33 cellular contexts compared by ENCODE assay signal in genomic region chr7:110905773-110906566, GRCh38.
DNase-seq lines count a peak whose midpoint lies in the region; ATAC-seq lines count a peak whose summit lies in the region.
"Had no signal": no experiment of that assay in that cellular context is flagged by ENCODE, and none has a peak within 500 bp of the region (broad histone marks: within the 10 kb centered on the region; RNA-seq: fewer than 3 reads in every experiment).

No MANE protein-coding gene starts in this region.

- ATAC-seq in activated CD8-positive, alpha-beta memory T cell treated with anti-CD3 and anti-CD28 coated beads, Interleukin-2, amount 10 ng/mL, durations not matched to agents 7 days and 5 days: peak; percentile 89
- ATAC-seq in T-helper 17 cell: no peak
- ATAC-seq in central memory CD8-positive, alpha-beta T cell (replicated peaks; ENCODE audit: extremely low read depth, poor library complexity, severe bottlenecking): no peak
- ATAC-seq in HG03025 (IDR thresholded peaks at IDR 0.05; ENCODE audit: low FRiP score, unreplicated experiment): no peak
- ATAC-seq in GM19452 (IDR thresholded peaks at IDR 0.05; ENCODE audit: unreplicated experiment): no peak
- no peak for ATAC-seq in left cardiac atrium
- ATAC-seq: foreskin keratinocyte, left ventricle myocardium superior, right cardiac atrium had no signal

- H3K36me3 ChIP-seq in CD4-positive, alpha-beta memory T cell (ENCODE audit: insufficient read depth, low read length): no peaks in the 10 kb centered on the region
- H3K36me3 ChIP-seq: brain microvascular endothelial cell, esophagus squamous epithelium, neutrophil, spleen, tibial nerve had no signal

- CTCF ChIA-PET in activated CD8-positive, alpha-beta memory T cell treated with anti-CD3 and anti-CD28 coated beads, Interleukin-2, amount 10 ng/mL, durations not matched to agents 7 days and 5 days (lab: Charles Lee): interaction anchor here (0.7 to 1.6 kb wide), 2 partner anchors 38 to 106 kb away, joined by 3 to 4 read pairs; no protein-coding TSS in a partner anchor
- CTCF ChIA-PET in CD4-positive, alpha-beta memory T cell (lab: Charles Lee; ENCODE audit: partially characterized antibody): no interaction called here

- H3K4me1 Mint-ChIP-seq in activated CD8-positive, alpha-beta memory T cell treated with anti-CD3 and anti-CD28 coated beads, Interleukin-2, amount 10 ng/mL, durations not matched to agents 7 days and 5 days: peaks cover 11% of the 10 kb centered on the region
- H3K4me1 Mint-ChIP-seq in CD4-positive, alpha-beta memory T cell: peaks cover 3 to 10% (median 5%) of the 10 kb centered on the region in 4 donors
- peaks cover 7% of the 10 kb centered on the region for H3K4me1 Mint-ChIP-seq in T-helper 17 cell
- no peaks in the 10 kb centered on the region for H3K4me1 Mint-ChIP-seq in central memory CD8-positive, alpha-beta T cell

- H3K27me3 Mint-ChIP-seq in activated CD8-positive, alpha-beta memory T cell treated with anti-CD3 and anti-CD28 coated beads, Interleukin-2, amount 10 ng/mL, durations not matched to agents 7 days and 5 days: no peaks in the 10 kb centered on the region
- H3K27me3 Mint-ChIP-seq in CD4-positive, alpha-beta memory T cell: no peaks in the 10 kb centered on the region
- no peaks in the 10 kb centered on the region for H3K27me3 Mint-ChIP-seq in T-helper 17 cell
- no peaks in the 10 kb centered on the region for H3K27me3 Mint-ChIP-seq in central memory CD8-positive, alpha-beta T cell

- H3K27ac ChIP-seq in CD4-positive, alpha-beta memory T cell (ENCODE audit: low read depth, low read length): no peak overlapping the region
- H3K27ac ChIP-seq: brain microvascular endothelial cell, esophagus squamous epithelium, foreskin keratinocyte, neutrophil, spleen, tibial nerve, VCaP had no signal

- no peak overlapping the region for H3K4me3 ChIP-seq in CD4-positive, alpha-beta memory T cell (ENCODE audit: low read length in 2 of 2)
- H3K4me3 ChIP-seq: esophagus squamous epithelium, spleen, tibial nerve had no signal

- POLR2A ChIA-PET in CD4-positive, alpha-beta memory T cell (lab: Charles Lee; ENCODE audit: partially characterized antibody): no interaction called here

- H3K27me3 ChIP-seq in CD4-positive, alpha-beta memory T cell (ENCODE audit: insufficient read depth, low read length): no peaks in the 10 kb centered on the region
- H3K27me3 ChIP-seq: brain microvascular endothelial cell, esophagus squamous epithelium, foreskin keratinocyte, neutrophil, spleen, tibial nerve had no signal

- H3K27ac Mint-ChIP-seq in activated CD8-positive, alpha-beta memory T cell treated with anti-CD3 and anti-CD28 coated beads, Interleukin-2, amount 10 ng/mL, durations not matched to agents 7 days and 5 days: peak overlapping the region; percentile 74
- H3K27ac Mint-ChIP-seq in CD4-positive, alpha-beta memory T cell: peak overlapping the region in 4 of 7 donors; percentile 19 to 72 (median 34)
- H3K27ac Mint-ChIP-seq in T-helper 17 cell: peak overlapping the region; percentile 12
- H3K27ac Mint-ChIP-seq in central memory CD8-positive, alpha-beta T cell (ENCODE audit: low read depth): peak overlapping the region; percentile 45

- peaks cover 11% of the 10 kb centered on the region for H3K9me3 Mint-ChIP-seq in activated CD8-positive, alpha-beta memory T cell treated with anti-CD3 and anti-CD28 coated beads, Interleukin-2, amount 10 ng/mL, durations not matched to agents 7 days and 5 days (ENCODE audit: low read depth)
- H3K9me3 Mint-ChIP-seq in CD4-positive, alpha-beta memory T cell: peaks cover 0 to 9% (median 2%) of the 10 kb centered on the region in 8 donors
- H3K9me3 Mint-ChIP-seq in central memory CD8-positive, alpha-beta T cell: peaks cover 3% of the 10 kb centered on the region

- no peaks in the 10 kb centered on the region for H3K9me3 ChIP-seq in CD4-positive, alpha-beta memory T cell (ENCODE audit: control insufficient read depth in 1 of 2, low read length in 2 of 2)
- H3K9me3 ChIP-seq in T-helper 17 cell (ENCODE audit: control insufficient read depth, low read length, poor library complexity, severe bottlenecking): no peaks in the 10 kb centered on the region
- H3K9me3 ChIP-seq: esophagus squamous epithelium, neutrophil, tibial nerve had no signal

- intact Hi-C loops in CD4-positive, alpha-beta memory T cell (cut with micrococcal nuclease): no loop called here
- intact Hi-C loops in left cardiac atrium (cut with DNase I): no loop called here

- H3K4me3 Mint-ChIP-seq in activated CD8-positive, alpha-beta memory T cell treated with anti-CD3 and anti-CD28 coated beads, Interleukin-2, amount 10 ng/mL, durations not matched to agents 7 days and 5 days: peak overlapping the region; percentile 46
- peak overlapping the region in 7 of 8 donors; percentile 29 to 69 (median 61) for H3K4me3 Mint-ChIP-seq in CD4-positive, alpha-beta memory T cell
- no peak overlapping the region for H3K4me3 Mint-ChIP-seq in T-helper 17 cell
- H3K4me3 Mint-ChIP-seq in central memory CD8-positive, alpha-beta T cell: no peak overlapping the region

- no peak for DNase-seq in activated CD8-positive, alpha-beta memory T cell treated with anti-CD3 and anti-CD28 coated beads, Interleukin-2, amount 10 ng/mL, durations not matched to agents 7 days and 5 days
- no peak for DNase-seq in activated CD8-positive, alpha-beta memory T cell treated with anti-CD3 and anti-CD28 coated beads, Interleukin-2, amount 50 U/mL, for 4 hours
- DNase-seq in CD4-positive, alpha-beta memory T cell: no peak
- DNase-seq in T-helper 17 cell (no peak), left cardiac atrium (no peak)
- no peak for DNase-seq in central memory CD8-positive, alpha-beta T cell (ENCODE audit: low spot score in 2 of 2)
- DNase-seq: activated CD4-positive, alpha-beta T cell treated with anti-CD3 and anti-CD28 coated beads for 4 hours; activated naive CD4-positive, alpha-beta T cell; amygdala; brain microvascular endothelial cell; EL; esophagus squamous epithelium; foreskin keratinocyte; GOT3; head of caudate nucleus; islet precursor cell; KG1; left ventricle myocardium superior; NCI-H1417 treated with DMSO at 0.1 percent for 48 hours; NCI-H2081 treated with DMSO at 0.1 percent for 48 hours; NCI-H446; NCI-H748 treated with DMSO at 0.1 percent for 48 hours; right cardiac atrium; SIG-M5; spleen; stimulated activated CD4-positive, alpha-beta T cell treated with anti-CD3 and anti-CD28 coated beads, Interleukin-2, amount 100 ng/mL, for 24 hours; stimulated activated CD8-positive, alpha-beta memory T cell treated with anti-CD3 and anti-CD28 coated beads, Interleukin-4, amount 100 ng/mL, for 48 hours; T1000 had no signal

- H3K4me1 ChIP-seq in CD4-positive, alpha-beta memory T cell (ENCODE audit: insufficient read depth, low read length): no peaks in the 10 kb centered on the region
- H3K4me1 ChIP-seq: foreskin keratinocyte, spleen, tibial nerve had no signal

- H3K36me3 Mint-ChIP-seq in activated CD8-positive, alpha-beta memory T cell treated with anti-CD3 and anti-CD28 coated beads, Interleukin-2, amount 10 ng/mL, durations not matched to agents 7 days and 5 days: peaks cover 23% of the 10 kb centered on the region
- peaks cover 0 to 8% of the 10 kb centered on the region in 2 donors for H3K36me3 Mint-ChIP-seq in CD4-positive, alpha-beta memory T cell
- H3K36me3 Mint-ChIP-seq in T-helper 17 cell (ENCODE audit: low read depth): no peaks in the 10 kb centered on the region
- peaks cover 1% of the 10 kb centered on the region for H3K36me3 Mint-ChIP-seq in central memory CD8-positive, alpha-beta T cell (ENCODE audit: insufficient read depth)

Comparison
In these comparisons a context has a peak if more than half of its experiments do, and no peak if none do; other contexts are left out.
1. H3K27ac Mint-ChIP-seq: peak in every context shown above with its lines; median percentile 74 in activated CD8-positive, alpha-beta memory T cell treated with anti-CD3 and anti-CD28 coated beads, Interleukin-2, amount 10 ng/mL, durations not matched to agents 7 days and 5 days; 45 in central memory CD8-positive, alpha-beta T cell; 34 in CD4-positive, alpha-beta memory T cell; 12 in T-helper 17 cell.
2. H3K4me3 Mint-ChIP-seq: peak in activated CD8-positive, alpha-beta memory T cell treated with anti-CD3 and anti-CD28 coated beads, Interleukin-2, amount 10 ng/mL, durations not matched to agents 7 days and 5 days (single experiment) and CD4-positive, alpha-beta memory T cell (7 of 8); none in T-helper 17 cell (single experiment) and central memory CD8-positive, alpha-beta T cell (single experiment).